In genomic region chr12:50024227-50024626, GRCh38 we compare ENCODE assay signal across 2 cellular contexts.
TF ChIP-seq lines count a peak whose summit lies in the region.

No MANE protein-coding gene starts in this region.

TF ChIP-seq in IMR-90, 13 proteins besides CTCF, POLR2A, EP300 and RAD21:
- no peak for TF ChIP-seq BHLHE40 (IDR thresholded peaks at IDR 0.05; ENCODE audit: low read depth, low read length)
- no peak for TF ChIP-seq CHD1 (IDR thresholded peaks at IDR 0.05; ENCODE audit: low read depth, low read length)
- TF ChIP-seq USF2 (IDR thresholded peaks at IDR 0.05; ENCODE audit: low read depth, low read length): no peak
- TF ChIP-seq NFE2L2 (IDR thresholded peaks at IDR 0.05; ENCODE audit: low read depth, low read length): no peak
- TF ChIP-seq RCOR1 (IDR thresholded peaks at IDR 0.05; ENCODE audit: insufficient replicate concordance, low read length): no peak
- no peak for TF ChIP-seq RFX5 (IDR thresholded peaks at IDR 0.05; ENCODE audit: low read depth, low read length)
- TF ChIP-seq SMC3 (IDR thresholded peaks at IDR 0.05; ENCODE audit: low read depth, low read length): no peak
- TF ChIP-seq FOS (IDR thresholded peaks at IDR 0.05; ENCODE audit: low read depth, low read length): no peak
- no peak for TF ChIP-seq MAZ (IDR thresholded peaks at IDR 0.05; ENCODE audit: borderline replicate concordance, low read depth, low read length)
- TF ChIP-seq ELK1 (IDR thresholded peaks at IDR 0.05; ENCODE audit: borderline replicate concordance, low read depth, low read length): no peak
- no peak for TF ChIP-seq MAFK (IDR thresholded peaks at IDR 0.05; ENCODE audit: low read depth, low read length)
- TF ChIP-seq MXI1 (IDR thresholded peaks at IDR 0.05; ENCODE audit: borderline replicate concordance, low read depth, low read length): no peak
- TF ChIP-seq CEBPB (IDR thresholded peaks at IDR 0.05; ENCODE audit: low read depth, low read length): no peak
TF ChIP-seq in IMR-90: peak in this region for 0.

TF ChIP-seq in GM12878, 131 proteins besides CTCF, POLR2A, EP300 and RAD21:
- TF ChIP-seq YY1 (IDR thresholded peaks at IDR 0.05; ENCODE audit: low read depth, low read length) (no peak), POU2F2 (IDR thresholded peaks at IDR 0.05; ENCODE audit: borderline replicate concordance, low read depth, low read length) (no peak), TBL1XR1 (IDR thresholded peaks at IDR 0.05; ENCODE audit: low read depth, low read length) (no peak), ESRRA (IDR thresholded peaks at IDR 0.05; ENCODE audit: low read length) (no peak), NR2C2 (IDR thresholded peaks at IDR 0.05; ENCODE audit: borderline replicate concordance, control insufficient read depth, insufficient read length, low read depth) (no peak), EZH2 (IDR thresholded peaks at IDR 0.05; ENCODE audit: borderline replicate concordance, control insufficient read depth, low read depth, low read length) (no peak), MLLT1 (IDR thresholded peaks at IDR 0.05) (0 out of 2 replicates have a peak, but pooled peaks have one; percentile 63)
TF ChIP-seq in GM12878: peak in this region for 1.
